In genomic region chr17:48678141-48678971, GRCh38 we compare ENCODE assay signal across 8 cellular contexts. TPM values are rescaled to one million over a fixed set of nuclear protein-coding genes. Genes with fewer than 3 reads are reported as not detected.
DNase-seq lines count a peak whose midpoint lies in the region; ATAC-seq and TF ChIP-seq lines count a peak whose summit lies in the region.

No MANE protein-coding gene starts in this region.

- POLR2A ChIA-PET in activated CD8-positive, alpha-beta T cell treated with anti-CD3 and anti-CD28 coated beads for 36 hours (lab: Charles Lee): interaction anchor here (1.0 kb wide), 1 partner anchor 11 kb away, joined by 3 read pairs; no protein-coding TSS in a partner anchor

- no peaks in the 10 kb centered on the region for H3K4me1 ChIP-seq in effector memory CD4-positive, alpha-beta T cell (ENCODE audit: control insufficient read depth, insufficient read depth, low read length, poor library complexity, severe bottlenecking)

- peak; percentile 81 for ATAC-seq in HG02973 (IDR thresholded peaks at IDR 0.05; ENCODE audit: unreplicated experiment)
- peak; percentile 97 for ATAC-seq in activated CD8-positive, alpha-beta T cell treated with anti-CD3 and anti-CD28 coated beads for 36 hours
- no peak for ATAC-seq in GM21717 (IDR thresholded peaks at IDR 0.05; ENCODE audit: unreplicated experiment)

- CTCF ChIA-PET in activated CD8-positive, alpha-beta T cell treated with anti-CD3 and anti-CD28 coated beads for 36 hours (lab: Charles Lee): interaction anchor here (0.6 to 4.9 kb wide), 89 partner anchors 9 to 416 kb away, joined by 3 to 83 read pairs (median 5); partner anchors contain the start of genes ATP5MC1, HOXB13, PRAC1 and PRAC2

- H3K4me3 Mint-ChIP-seq in activated CD8-positive, alpha-beta T cell treated with anti-CD3 and anti-CD28 coated beads for 36 hours: no peak overlapping the region

- H3K27me3 Mint-ChIP-seq in activated CD8-positive, alpha-beta T cell treated with anti-CD3 and anti-CD28 coated beads for 36 hours: peaks cover 17% of the 10 kb centered on the region

- H3K9me3 ChIP-seq in effector memory CD4-positive, alpha-beta T cell (ENCODE audit: control insufficient read depth, low read length): no peaks in the 10 kb centered on the region

- no peak overlapping the region for H3K4me3 ChIP-seq in effector memory CD4-positive, alpha-beta T cell (ENCODE audit: insufficient read depth, low read depth, low read length, poor library complexity, severe bottlenecking)

- intact Hi-C loops in activated CD8-positive, alpha-beta T cell treated with anti-CD3 and anti-CD28 coated beads for 36 hours (cut with micrococcal nuclease): loop anchor here (2.0 to 10.0 kb wide), 3 partner anchors 114 to 356 kb away; no protein-coding TSS in a partner anchor

- no peaks in the 10 kb centered on the region for H3K36me3 ChIP-seq in effector memory CD4-positive, alpha-beta T cell (ENCODE audit: control insufficient read depth, insufficient read depth, low read length)

- no peaks in the 10 kb centered on the region for H3K36me3 Mint-ChIP-seq in activated CD8-positive, alpha-beta T cell treated with anti-CD3 and anti-CD28 coated beads for 36 hours (ENCODE audit: low read depth)

- DNase-seq in D341Med (ENCODE audit: low spot score) (peak; percentile 95), NCI-H774 (lab: John Stamatoyannopoulos, UW) (peak; percentile 76), medulla oblongata (ENCODE audit: extremely low spot score) (peak; percentile 56)
- peak; percentile 79 for DNase-seq in activated CD8-positive, alpha-beta T cell treated with anti-CD3 and anti-CD28 coated beads for 36 hours
- peak; percentile 33 to 51 (median 37) for DNase-seq in effector memory CD4-positive, alpha-beta T cell
- peak; percentile 18 to 27 for DNase-seq in stimulated activated CD8-positive, alpha-beta memory T cell treated with anti-CD3 and anti-CD28 coated beads, Interleukin-15, amount 100 ng/mL, for 4 hours (ENCODE audit: low read depth in 2 of 2)

- no peak overlapping the region for H3K27ac Mint-ChIP-seq in activated CD8-positive, alpha-beta T cell treated with anti-CD3 and anti-CD28 coated beads for 36 hours

- H3K9me3 Mint-ChIP-seq in activated CD8-positive, alpha-beta T cell treated with anti-CD3 and anti-CD28 coated beads for 36 hours: no peaks in the 10 kb centered on the region

- no peak overlapping the region for H3K27ac ChIP-seq in effector memory CD4-positive, alpha-beta T cell (ENCODE audit: insufficient read depth, low read length, poor library complexity, severe bottlenecking)

- TF ChIP-seq CTCF in activated CD8-positive, alpha-beta T cell treated with anti-CD3 and anti-CD28 coated beads for 36 hours (IDR thresholded peaks at IDR 0.05): peak; percentile 92

- H3K4me1 Mint-ChIP-seq in activated CD8-positive, alpha-beta T cell treated with anti-CD3 and anti-CD28 coated beads for 36 hours (ENCODE audit: low read depth): peaks cover 2% of the 10 kb centered on the region

- no peaks in the 10 kb centered on the region for H3K27me3 ChIP-seq in effector memory CD4-positive, alpha-beta T cell (replicated peaks; ENCODE audit: control insufficient read depth, insufficient read depth, low read length, poor library complexity, severe bottlenecking)

RNA-seq across cellular contexts. Expression of gene PRAC1, which starts 44.0 kb away (rescaled TPM):
- total RNA-seq in activated CD8-positive, alpha-beta T cell treated with anti-CD3 and anti-CD28 coated beads for 36 hours: not detected

RNA-seq across cellular contexts. Expression of gene PRAC2, which starts 44.6 kb away (rescaled TPM):
- not detected for total RNA-seq in activated CD8-positive, alpha-beta T cell treated with anti-CD3 and anti-CD28 coated beads for 36 hours

RNA-seq across cellular contexts. Expression of gene HOXB13, which starts 50.2 kb away (rescaled TPM):
- not detected for total RNA-seq in activated CD8-positive, alpha-beta T cell treated with anti-CD3 and anti-CD28 coated beads for 36 hours

RNA-seq across cellular contexts. Expression of gene HOXB9, which starts 52.2 kb away (rescaled TPM):
- total RNA-seq in activated CD8-positive, alpha-beta T cell treated with anti-CD3 and anti-CD28 coated beads for 36 hours: 1 to 10 TPM; 6.9 to 7.0 TPM

Comparison
In these comparisons a context has a peak if more than half of its experiments do, and no peak if none do; other contexts are left out.
1. DNase-seq: peak in every context shown above with its lines; median percentile 95 in D341Med; 79 in activated CD8-positive, alpha-beta T cell treated with anti-CD3 and anti-CD28 coated beads for 36 hours; 76 in NCI-H774; 56 in medulla oblongata; 37 in effector memory CD4-positive, alpha-beta T cell; 22 in stimulated activated CD8-positive, alpha-beta memory T cell treated with anti-CD3 and anti-CD28 coated beads, Interleukin-15, amount 100 ng/mL, for 4 hours.